Comparison of ENCODE assay signal across 8 cellular contexts in the genomic region with DNA sequence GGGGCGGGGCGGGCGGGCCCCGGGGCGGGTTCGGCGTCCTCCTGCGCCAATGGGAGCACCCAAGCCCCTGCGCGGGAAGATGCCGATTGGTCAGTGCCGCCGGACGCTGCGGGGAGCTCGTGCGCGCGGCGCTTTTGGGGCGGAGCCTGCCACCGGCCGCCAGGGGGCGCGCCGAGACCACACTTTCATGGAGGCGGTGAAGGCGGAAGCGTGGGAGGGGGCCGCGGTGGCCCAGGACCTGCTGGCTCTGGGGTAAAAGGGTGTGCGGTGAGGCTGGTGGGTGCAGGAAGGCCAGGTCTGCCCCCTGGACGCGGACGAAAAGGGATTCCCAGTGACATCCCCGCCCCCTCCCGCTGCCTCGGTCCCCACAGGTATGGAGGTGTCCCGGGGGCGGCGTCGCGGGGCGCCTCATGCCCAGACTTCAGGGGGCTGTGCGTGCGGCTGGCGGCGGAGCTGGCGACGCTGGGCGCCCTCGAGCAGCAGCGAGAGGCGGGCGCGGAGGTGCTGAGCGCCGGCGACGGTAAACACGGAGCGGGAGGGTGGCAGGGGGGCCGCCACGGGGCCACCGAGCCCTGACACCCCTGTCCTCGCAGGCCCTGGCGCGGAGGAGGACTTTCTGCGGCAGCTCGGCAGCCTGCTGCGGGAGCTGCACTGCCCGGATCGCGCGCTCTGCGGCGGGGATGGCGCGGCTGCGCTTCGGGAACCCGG. TPM values are rescaled to one million over a fixed set of nuclear protein-coding genes. Genes with fewer than 3 reads are reported as not detected.
DNase-seq lines count a peak whose midpoint lies in the region; ATAC-seq and TF ChIP-seq lines count a peak whose summit lies in the region.

A gene (plus strand): TSS at position 127 of the 708 bp plus-strand sequence. CDS start 61 bp downstream, at position 188.

- H3K27me3 ChIP-seq in upper lobe of left lung, result peaks cover 0 to 10% (median 0%) of the 10 kb centered on the region in 4 donors

- TF ChIP-seq POLR2A in upper lobe of left lung (IDR thresholded peaks at IDR 0.05), result peak in 1 of 4 donors; percentile 65

- H3K4me3 ChIP-seq in upper lobe of left lung, result peak within 1 kb of the TSS; percentile 72 to 98 (median 84)

- intact Hi-C loops in cardiac septum (cut with DNase I) (loop anchor here (2.0 to 5.0 kb wide), 4 partner anchors 28 to 529 kb away; a partner anchor contains a TSS), posterior cingulate gyrus (cut with DNase I) (loop anchor here (5.0 to 10.0 kb wide), 3 partner anchors 214 to 942 kb away; a partner anchor contains a TSS)

- H3K27ac ChIP-seq in upper lobe of left lung, result peak within 1 kb of the TSS; percentile 75 to 95 (median 87)

- 0 to 1% methylated on average over 20 to 23 of the region's 82 CpGs for WGBS in upper lobe of left lung, 2 donors

- H3K9me3 ChIP-seq in upper lobe of left lung, result no peaks in the 10 kb centered on the region

- peak within 1 kb of the TSS; percentile 85 for H3K4me3 Mint-ChIP-seq in activated naive CD8-positive, alpha-beta T cell treated with anti-CD3 and anti-CD28 coated beads, Interleukin-2, amount 50 U/mL, for 24 hours

- ATAC-seq in HG02763 (IDR thresholded peaks at IDR 0.05; ENCODE audit: unreplicated experiment) (peak; percentile 93), upper lobe of left lung (ENCODE audit: low FRiP score in 2 of 2) (peak; percentile 97 to 99)
- peak; percentile 98 for ATAC-seq in activated naive CD8-positive, alpha-beta T cell treated with anti-CD3 and anti-CD28 coated beads, Interleukin-2, amount 50 U/mL, for 24 hours

- H3K27me3 Mint-ChIP-seq in activated naive CD8-positive, alpha-beta T cell treated with anti-CD3 and anti-CD28 coated beads, Interleukin-2, amount 50 U/mL, for 24 hours, result no peaks in the 10 kb centered on the region

- H3K4me1 ChIP-seq in upper lobe of left lung, result peaks cover 8 to 17% (median 12%) of the 10 kb centered on the region in 4 donors

- TF ChIP-seq CTCF in GM12874 (IDR thresholded peaks at IDR 0.05; ENCODE audit: insufficient read depth, low read depth, low read length), result peak; percentile 96
- peak; percentile 95 to 100 (median 100) for TF ChIP-seq CTCF in upper lobe of left lung (IDR thresholded peaks at IDR 0.05)

- peaks cover 0 to 34% (median 10%) of the 10 kb centered on the region in 4 donors for H3K36me3 ChIP-seq in upper lobe of left lung

- H3K9me3 Mint-ChIP-seq in activated naive CD8-positive, alpha-beta T cell treated with anti-CD3 and anti-CD28 coated beads, Interleukin-2, amount 50 U/mL, for 24 hours, result no peaks in the 10 kb centered on the region

- peak; percentile 96 to 99 (median 98) for DNase-seq in NCI-H1417 (lab: John Stamatoyannopoulos, UW)
- DNase-seq in SW 1271 (lab: John Stamatoyannopoulos, UW), result peak; percentile 82 to 90
- peak; percentile 96 for DNase-seq in activated naive CD8-positive, alpha-beta T cell treated with anti-CD3 and anti-CD28 coated beads, Interleukin-2, amount 50 U/mL, for 24 hours
- DNase-seq in cardiac septum (ENCODE audit: low spot score), result peak; percentile 99
- peak; percentile 92 to 99 (median 96) for DNase-seq in posterior cingulate gyrus
- peak; percentile 96 to 100 for DNase-seq in upper lobe of left lung

- peak within 1 kb of the TSS; percentile 89 for H3K27ac Mint-ChIP-seq in activated naive CD8-positive, alpha-beta T cell treated with anti-CD3 and anti-CD28 coated beads, Interleukin-2, amount 50 U/mL, for 24 hours

- peaks cover 14% of the 10 kb centered on the region for H3K4me1 Mint-ChIP-seq in activated naive CD8-positive, alpha-beta T cell treated with anti-CD3 and anti-CD28 coated beads, Interleukin-2, amount 50 U/mL, for 24 hours

- peaks cover 7% of the 10 kb centered on the region for H3K36me3 Mint-ChIP-seq in activated naive CD8-positive, alpha-beta T cell treated with anti-CD3 and anti-CD28 coated beads, Interleukin-2, amount 50 U/mL, for 24 hours (ENCODE audit: low read depth)

- TF ChIP-seq EP300 in upper lobe of left lung (IDR thresholded peaks at IDR 0.05), result no peak

RNA-seq across cellular contexts. Expression of the gene that starts here (rescaled TPM):
- total RNA-seq in cardiac septum, result 14.2 TPM
- total RNA-seq in upper lobe of left lung, result 10 to 100 TPM; 16.0 to 75.4 (median 24.2) TPM

Comparison
In these comparisons a context has a peak if more than half of its experiments do, and no peak if none do; other contexts are left out.
1. Peak in every context shown above with its lines: DNase-seq, ATAC-seq, H3K4me3 ChIP-seq and H3K27ac ChIP-seq.